Comparison of ENCODE assay signal across 22 cellular contexts in the genomic region with DNA sequence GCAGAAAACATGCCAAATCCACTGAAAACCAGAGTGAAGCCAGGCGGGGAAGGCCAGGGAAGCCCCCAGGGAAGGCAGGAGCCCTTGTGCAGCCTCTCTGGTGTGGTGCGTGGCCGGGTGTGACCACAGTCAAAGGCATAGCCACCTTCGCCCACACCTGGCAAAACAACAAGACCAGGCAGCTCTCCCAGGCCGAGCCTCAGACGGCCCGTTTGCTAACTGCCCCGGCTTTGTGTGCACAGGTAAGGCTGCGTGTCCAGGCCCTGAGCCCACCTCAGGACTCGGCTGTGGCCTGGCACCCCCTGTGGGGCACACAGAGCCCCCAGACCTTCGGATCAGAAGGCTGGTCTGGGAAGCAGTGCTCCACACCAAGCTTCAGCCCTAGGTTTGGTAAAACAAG. TPM values are rescaled to one million over a fixed set of nuclear protein-coding genes. Genes with fewer than 3 reads are reported as not detected.
DNase-seq lines count a peak whose midpoint lies in the region; ATAC-seq, FAIRE-seq and TF ChIP-seq lines count a peak whose summit lies in the region.
"Had no signal": no experiment of that assay in that cellular context is flagged by ENCODE, and none has a peak within 500 bp of the region (broad histone marks: within the 10 kb centered on the region; RNA-seq: fewer than 3 reads in every experiment).

No MANE protein-coding gene starts in this region.

- peaks cover 27% of the 10 kb centered on the region for H3K79me1 ChIP-seq in trophoblast cell (ENCODE audit: low read length)

- H4K8ac ChIP-seq in trophoblast cell (ENCODE audit: low read depth, low read length), result no peak overlapping the region

- no peak overlapping the region for H3K4me3 Mint-ChIP-seq in activated naive CD8-positive, alpha-beta T cell
- H3K4me3 Mint-ChIP-seq in activated naive CD8-positive, alpha-beta T cell treated with anti-CD3 and anti-CD28 coated beads, Interleukin-2, amount 50 U/mL, for 24 hours, result no peak overlapping the region

- H3K27me3 Mint-ChIP-seq in activated naive CD8-positive, alpha-beta T cell, result no peaks in the 10 kb centered on the region
- no peaks in the 10 kb centered on the region for H3K27me3 Mint-ChIP-seq in activated naive CD8-positive, alpha-beta T cell treated with anti-CD3 and anti-CD28 coated beads, Interleukin-2, amount 50 U/mL, for 24 hours

- H3K27me3 ChIP-seq in bronchial epithelial cell (ENCODE audit: control insufficient read depth, insufficient read depth, low read length), result no peaks in the 10 kb centered on the region
- no peaks in the 10 kb centered on the region for H3K27me3 ChIP-seq in trophoblast cell (ENCODE audit: insufficient read depth, low read length)
- H3K27me3 ChIP-seq: foreskin keratinocyte had no signal

- H3K9me3 ChIP-seq in trophoblast cell (ENCODE audit: insufficient read depth, low read depth, low read length), result no peaks in the 10 kb centered on the region
- H3K9me3 ChIP-seq: psoas muscle had no signal

- ATAC-seq in activated naive CD8-positive, alpha-beta T cell treated with anti-CD3 and anti-CD28 coated beads, Interleukin-2, amount 50 U/mL, for 24 hours, result no peak
- ATAC-seq: foreskin keratinocyte, PC-3, psoas muscle had no signal

- H3K27ac ChIP-seq in RWPE1, result peak overlapping the region; percentile 97
- no peak overlapping the region for H3K27ac ChIP-seq in trophoblast cell (ENCODE audit: low read depth, low read length)
- H3K27ac ChIP-seq: coronary artery, epithelial cell of prostate, foreskin keratinocyte, psoas muscle had no signal

- H2BK5ac ChIP-seq in trophoblast cell (ENCODE audit: low read depth, low read length, poor library complexity), result no peak overlapping the region

- TF ChIP-seq CTCF in RWPE1 (conservative IDR thresholded peaks at IDR 0.05; ENCODE audit: low read depth) (no peak), bronchial epithelial cell (IDR thresholded peaks at IDR 0.05; ENCODE audit: insufficient read depth, low read length, severe bottlenecking) (no peak)

- no peak overlapping the region for H4K12ac ChIP-seq in trophoblast cell (ENCODE audit: low read depth, low read length)

- peaks cover 2% of the 10 kb centered on the region for H3K79me2 ChIP-seq in trophoblast cell (ENCODE audit: control insufficient read depth, insufficient read depth, low read length, poor library complexity)

- H2AK5ac ChIP-seq in trophoblast cell (ENCODE audit: low read length), result no peak overlapping the region

- H3K4me3 ChIP-seq in bronchial epithelial cell (ENCODE audit: low read depth, low read length) (no peak overlapping the region), trophoblast cell (ENCODE audit: low read depth, low read length) (no peak overlapping the region)
- H3K4me3 ChIP-seq: coronary artery, psoas muscle had no signal

- CTCF ChIA-PET in RWPE1 (lab: Yijun Ruan, JAX), result interaction anchor here (0.6 to 1.7 kb wide), 4 partner anchors 19 to 274 kb away, joined by 3 to 8 read pairs (median 4); no protein-coding TSS in a partner anchor

- no peaks in the 10 kb centered on the region for H3K36me3 Mint-ChIP-seq in activated naive CD8-positive, alpha-beta T cell
- peaks cover 7% of the 10 kb centered on the region for H3K36me3 Mint-ChIP-seq in activated naive CD8-positive, alpha-beta T cell treated with anti-CD3 and anti-CD28 coated beads, Interleukin-2, amount 50 U/mL, for 24 hours (ENCODE audit: low read depth)

- H3K27ac Mint-ChIP-seq in activated naive CD8-positive, alpha-beta T cell, result peak overlapping the region; percentile 96
- H3K27ac Mint-ChIP-seq in activated naive CD8-positive, alpha-beta T cell treated with anti-CD3 and anti-CD28 coated beads, Interleukin-2, amount 50 U/mL, for 24 hours, result no peak overlapping the region

- H3K18ac ChIP-seq in trophoblast cell (ENCODE audit: low read length), result no peak overlapping the region

- peak; percentile 73 for FAIRE-seq in bronchial epithelial cell (lab: Jason Lieb, UNC)
- FAIRE-seq: D721Med, keratinocyte, small intestine had no signal

- POLR2A ChIA-PET in RWPE1 (lab: Yijun Ruan, JAX; ENCODE audit: low non-redundant PET), result interaction anchor here (1.0 kb wide), 1 partner anchor 21 kb away, joined by 5 read pairs; no protein-coding TSS in a partner anchor

- H3K4me1 ChIP-seq in trophoblast cell (ENCODE audit: control insufficient read depth in 1 of 2, insufficient read depth in 2 of 2, low read length in 2 of 2), result peaks cover 25 to 27% of the 10 kb centered on the region in 2 experiments

- no peak overlapping the region for H3K9ac ChIP-seq in trophoblast cell (ENCODE audit: low read length)

- no peak overlapping the region for H3K4me2 ChIP-seq in trophoblast cell (ENCODE audit: low read length)

- WGBS in trophoblast cell (ENCODE audit: extremely low coverage, insufficient coverage, insufficient read length), result no CpG with 5 or more reads among the region's 11 CpGs

- DNase-seq in activated naive CD8-positive, alpha-beta T cell treated with anti-CD3 and anti-CD28 coated beads, Interleukin-2, amount 50 U/mL, for 24 hours, result no peak
- DNase-seq in RWPE1 (ENCODE audit: low spot score) (no peak), bronchial epithelial cell (ENCODE audit: low read depth) (peak; percentile 24), trophoblast cell (no peak), CD1c-positive myeloid dendritic cell (ENCODE audit: extremely low spot score) (no peak), globus pallidus (ENCODE audit: low spot score) (no peak), NCI-H1930 (lab: John Stamatoyannopoulos, UW) (no peak)
- DNase-seq: activated CD4-positive, alpha-beta T cell treated with anti-CD3 and anti-CD28 coated beads for 1 hour; foreskin keratinocyte; hypothalamus; NCI-H1092; PC-3; psoas muscle; small intestine; stimulated activated CD4-positive, alpha-beta T cell treated with anti-CD3 and anti-CD28 coated beads, Interleukin-4, amount 100 ng/mL, for 24 hours; T-helper 9 cell had no signal

- H2BK120ac ChIP-seq in trophoblast cell (ENCODE audit: insufficient read depth, low read length, poor library complexity), result no peak overlapping the region

- no peaks in the 10 kb centered on the region for H3K9me3 Mint-ChIP-seq in activated naive CD8-positive, alpha-beta T cell (ENCODE audit: low read depth)
- no peaks in the 10 kb centered on the region for H3K9me3 Mint-ChIP-seq in activated naive CD8-positive, alpha-beta T cell treated with anti-CD3 and anti-CD28 coated beads, Interleukin-2, amount 50 U/mL, for 24 hours
- H3K9me3 Mint-ChIP-seq: nephron had no signal

- H2BK12ac ChIP-seq in trophoblast cell (ENCODE audit: low read length), result no peak overlapping the region

- no peak overlapping the region for H3K4ac ChIP-seq in trophoblast cell (ENCODE audit: low read depth, low read length)

- no peak overlapping the region for H3K23ac ChIP-seq in trophoblast cell (ENCODE audit: low read length)

- H3K36me3 ChIP-seq in bronchial epithelial cell (ENCODE audit: control insufficient read depth, insufficient read depth, low read length) (peaks cover 6% of the 10 kb centered on the region), trophoblast cell (ENCODE audit: control insufficient read depth in 1 of 2, insufficient read depth in 2 of 2, low read length in 2 of 2) (peaks cover 18 to 23% of the 10 kb centered on the region in 2 experiments)

- H2AFZ ChIP-seq in trophoblast cell (ENCODE audit: insufficient read depth, low read length, poor library complexity), result no peak overlapping the region

- peak overlapping the region; percentile 11 for H4K91ac ChIP-seq in trophoblast cell (ENCODE audit: low read depth, low read length)

- peaks cover 53% of the 10 kb centered on the region for H3K4me1 Mint-ChIP-seq in activated naive CD8-positive, alpha-beta T cell (ENCODE audit: low read depth)
- peaks cover 64% of the 10 kb centered on the region for H3K4me1 Mint-ChIP-seq in activated naive CD8-positive, alpha-beta T cell treated with anti-CD3 and anti-CD28 coated beads, Interleukin-2, amount 50 U/mL, for 24 hours

- H3K14ac ChIP-seq in trophoblast cell (ENCODE audit: low read length), result no peak overlapping the region

RNA-seq across cellular contexts. Expression of gene TMEM250, which starts 6.1 kb away (rescaled TPM):
- total RNA-seq in bronchial epithelial cell, result 67.9 and 78.2 TPM in 2 replicates
- 18.2 and 18.3 TPM in 2 replicates for polyA plus RNA-seq in trophoblast cell (2013)

RNA-seq across cellular contexts. Expression of gene NACC2, which starts 17.5 kb away (rescaled TPM):
- total RNA-seq in bronchial epithelial cell, result 7.6 and 14.0 TPM in 2 replicates
- polyA plus RNA-seq in trophoblast cell (2013), result 13.9 and 14.5 TPM in 2 replicates
